In the genomic region with DNA sequence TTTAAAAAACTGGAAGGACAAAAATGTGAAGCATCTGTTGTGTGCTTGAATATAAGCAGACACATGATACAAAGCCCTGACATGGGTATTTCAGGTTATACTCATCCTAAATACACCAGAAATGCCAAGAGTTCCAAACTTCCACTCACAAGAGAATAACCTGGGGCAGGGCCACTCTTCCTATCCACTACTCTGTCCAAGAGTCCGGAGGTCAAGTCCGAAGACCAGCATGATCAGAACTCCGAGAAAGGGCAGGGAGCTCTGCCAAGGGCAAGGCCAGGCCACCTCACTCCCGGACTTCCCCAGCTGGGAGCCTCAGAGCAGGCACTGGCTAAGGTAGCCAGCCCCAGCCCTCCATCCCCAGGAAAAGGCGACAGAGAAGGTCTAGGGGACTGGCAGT, we compare ENCODE assay signal across 23 cellular contexts.
"Had no signal": no experiment of that assay in that cellular context is flagged by ENCODE, and none has a peak within 500 bp of the region (broad histone marks: within the 10 kb centered on the region; RNA-seq: fewer than 3 reads in every experiment).

No MANE protein-coding gene starts in this region.

- H3K4me1 ChIP-seq: neural progenitor cell, upper lobe of left lung had no signal

- H3K9me3 ChIP-seq: lower lobe of right lung, upper lobe of left lung, vagina had no signal

- ATAC-seq: activated naive CD8-positive, alpha-beta T cell treated with anti-CD3 and anti-CD28 coated beads, Interleukin-2, amount 50 U/mL, for 24 hours; esophagus mucosa; left colon; lower lobe of right lung; natural killer cell; sciatic nerve; stimulated activated effector memory CD8-positive, alpha-beta T cell treated with anti-CD3 and anti-CD28 coated beads, Interleukin-12 subunit alpha, Interleukin-12 subunit beta, amount 100 ng/mL, for 72 hours; T-helper 17 cell had no signal

- H3K27me3 ChIP-seq: neural progenitor cell, upper lobe of left lung, vagina had no signal

- H3K4me3 ChIP-seq: lower lobe of right lung, neural progenitor cell, skin epidermis, upper lobe of left lung, vagina had no signal

- DNase-seq: activated CD4-positive, alpha-beta memory T cell treated with anti-CD3 and anti-CD28 coated beads for 36 hours; activated CD4-positive, alpha-beta T cell treated with anti-CD3 and anti-CD28 coated beads, Interleukin-2, amount 10 ng/mL, durations not matched to agents 24 days and 14 days; activated CD4-positive, CD25-positive, alpha-beta regulatory T cell treated with anti-CD3 and anti-CD28 coated beads, Interleukin-2, amount 50 U/mL, for 72 hours; activated CD8-positive, alpha-beta memory T cell treated with anti-CD3 and anti-CD28 coated beads, Interleukin-2, amount 50 U/mL, for 48 hours; activated gamma-delta T cell; activated naive CD4-positive, alpha-beta T cell treated with anti-CD3 and anti-CD28 coated beads, Interleukin-2, amount 50 U/mL, for 16 hours; activated naive CD8-positive, alpha-beta T cell treated with anti-CD3 and anti-CD28 coated beads, Interleukin-2, amount 50 U/mL, for 24 hours; activated T-cell treated with anti-CD3 and anti-CD28 coated beads, Interleukin-2, amount 50 U/mL, for 24 hours; endodermal cell; left colon; lower lobe of right lung; mesenchymal stem cell; natural killer cell; stimulated activated CD4-positive, alpha-beta T cell treated with anti-CD3 and anti-CD28 coated beads, Interleukin-4, amount 100 ng/mL, for 24 hours; T-helper 17 cell; T1000 had no signal

- H2AFZ ChIP-seq: neural progenitor cell had no signal

- H3K4me2 ChIP-seq: neural progenitor cell had no signal

- H3K36me3 ChIP-seq: neural progenitor cell had no signal

- H3K9ac ChIP-seq: neural progenitor cell had no signal

- H3K27ac ChIP-seq: lower lobe of right lung, neural progenitor cell, skin epidermis, upper lobe of left lung, vagina had no signal
